ENCODE assay signal across 10 cellular contexts in the genomic region with DNA sequence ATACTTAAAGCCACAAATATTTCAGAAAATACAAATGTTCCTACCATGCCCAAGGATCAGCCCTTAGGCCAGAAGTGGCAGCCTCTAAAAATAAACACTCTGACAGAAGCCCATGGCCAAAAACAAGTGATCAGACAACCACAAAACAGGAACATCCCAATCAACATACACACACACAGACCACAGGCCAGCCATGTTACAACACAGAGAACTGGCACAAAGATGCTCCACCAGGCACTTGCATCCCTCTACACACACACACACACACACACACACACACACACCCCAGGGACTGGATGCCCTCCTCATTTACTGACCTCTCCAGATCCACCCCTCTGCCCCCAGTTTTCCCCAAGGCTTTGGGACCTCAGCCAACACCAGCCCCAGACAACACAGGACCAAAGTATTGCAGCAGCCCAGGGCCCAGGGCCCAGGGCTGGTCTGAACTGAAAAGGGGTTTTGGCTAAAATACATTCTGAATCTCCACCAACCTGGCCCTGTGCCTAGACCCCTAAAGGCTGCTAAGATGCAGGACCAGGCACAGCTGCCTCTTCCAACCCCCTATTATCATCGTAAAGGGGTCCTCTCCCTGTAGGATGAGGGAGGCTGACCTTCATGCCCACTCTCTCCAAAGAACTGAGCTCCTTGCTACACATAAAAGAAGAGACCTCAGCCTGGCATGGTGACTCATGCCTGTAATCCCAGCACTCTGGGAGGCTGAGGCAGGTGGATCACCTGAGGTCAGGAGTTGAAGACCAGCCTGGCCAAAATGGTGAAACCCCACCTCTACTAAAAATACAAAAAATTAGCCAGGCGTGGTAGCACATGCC.
DNase-seq lines count a peak whose midpoint lies in the region; ATAC-seq and TF ChIP-seq lines count a peak whose summit lies in the region.
"Had no signal": no experiment of that assay in that cellular context is flagged by ENCODE, and none has a peak within 500 bp of the region (broad histone marks: within the 10 kb centered on the region; RNA-seq: fewer than 3 reads in every experiment).

No MANE protein-coding gene starts in this region.

- H3K4me1 Mint-ChIP-seq in activated naive CD4-positive, alpha-beta T cell treated with anti-CD3 and anti-CD28 coated beads, Interleukin-2, amount 10 ng/mL, durations not matched to agents 7 days and 5 days = no peaks in the 10 kb centered on the region
- no peaks in the 10 kb centered on the region for H3K4me1 Mint-ChIP-seq in activated naive CD8-positive, alpha-beta T cell treated with anti-CD3 and anti-CD28 coated beads, Interleukin-2, amount 50 U/mL, for 24 hours
- no peaks in the 10 kb centered on the region for H3K4me1 Mint-ChIP-seq in activated T-helper 17 cell treated with anti-CD3 and anti-CD28 coated beads, Interleukin-2, amount 50 U/mL, for 72 hours

- peaks cover 0 to 100% (median 5%) of the 10 kb centered on the region in 11 experiments; a peak in 11 of 22 replicates for H4K20me1 ChIP-seq in BLaER1 treated with 17β-estradiol and CSF1 and Interleukin-3, amounts not matched to agents 10 nM and 100 nM

- peaks cover 21 to 53% (median 36%) of the 10 kb centered on the region in 10 experiments for H3K4me1 ChIP-seq in BLaER1 treated with 17β-estradiol and CSF1 and Interleukin-3, amounts not matched to agents 10 nM and 100 nM
- H3K4me1 ChIP-seq in SJSA1 (replicated peaks) (peaks cover 24% of the 10 kb centered on the region), psoas muscle (peaks cover 96% of the 10 kb centered on the region)

- peaks cover 0 to 70% (median 0%) of the 10 kb centered on the region in 11 experiments; a peak in 8 of 22 replicates for H3K27me3 ChIP-seq in BLaER1 treated with 17β-estradiol and CSF1 and Interleukin-3, amounts not matched to agents 10 nM and 100 nM
- H3K27me3 ChIP-seq in SJSA1 (replicated peaks) = no peaks in the 10 kb centered on the region
- H3K27me3 ChIP-seq in psoas muscle (ENCODE audit: insufficient read depth in 3 of 3, low read length in 2 of 3) = no peaks in the 10 kb centered on the region
- H3K27me3 ChIP-seq: Peyer's patch had no signal

- 38 to 58% (median 42%) methylated on average over 2 of the region's 2 CpGs for WGBS in psoas muscle, 3 donors

- TF ChIP-seq CTCF in foreskin fibroblast (IDR thresholded peaks at IDR 0.05; ENCODE audit: low read depth, low read length) = no peak
- no peak for TF ChIP-seq CTCF in psoas muscle (IDR thresholded peaks at IDR 0.05)

- H3K9me3 Mint-ChIP-seq in activated naive CD4-positive, alpha-beta T cell treated with anti-CD3 and anti-CD28 coated beads, Interleukin-2, amount 10 ng/mL, durations not matched to agents 7 days and 5 days = no peaks in the 10 kb centered on the region
- no peaks in the 10 kb centered on the region for H3K9me3 Mint-ChIP-seq in activated naive CD8-positive, alpha-beta T cell treated with anti-CD3 and anti-CD28 coated beads, Interleukin-2, amount 50 U/mL, for 24 hours
- no peaks in the 10 kb centered on the region for H3K9me3 Mint-ChIP-seq in activated T-helper 17 cell treated with anti-CD3 and anti-CD28 coated beads, Interleukin-2, amount 50 U/mL, for 72 hours

- no peak overlapping the region for H3K27ac Mint-ChIP-seq in activated naive CD4-positive, alpha-beta T cell treated with anti-CD3 and anti-CD28 coated beads, Interleukin-2, amount 10 ng/mL, durations not matched to agents 7 days and 5 days
- no peak overlapping the region for H3K27ac Mint-ChIP-seq in activated naive CD8-positive, alpha-beta T cell treated with anti-CD3 and anti-CD28 coated beads, Interleukin-2, amount 50 U/mL, for 24 hours
- no peak overlapping the region for H3K27ac Mint-ChIP-seq in activated T-helper 17 cell treated with anti-CD3 and anti-CD28 coated beads, Interleukin-2, amount 50 U/mL, for 72 hours

- no peak overlapping the region for H3K4me3 Mint-ChIP-seq in activated naive CD4-positive, alpha-beta T cell treated with anti-CD3 and anti-CD28 coated beads, Interleukin-2, amount 10 ng/mL, durations not matched to agents 7 days and 5 days
- H3K4me3 Mint-ChIP-seq in activated naive CD8-positive, alpha-beta T cell treated with anti-CD3 and anti-CD28 coated beads, Interleukin-2, amount 50 U/mL, for 24 hours = no peak overlapping the region
- H3K4me3 Mint-ChIP-seq in activated T-helper 17 cell treated with anti-CD3 and anti-CD28 coated beads, Interleukin-2, amount 50 U/mL, for 72 hours = no peak overlapping the region

- DNase-seq in SJSA1 (ENCODE audit: low read depth in 1 of 2, low spot score in 2 of 2) = peak; percentile 65 to 86
- DNase-seq in foreskin fibroblast = peak; percentile 46 to 62
- DNase-seq in psoas muscle = peak; percentile 63 to 73
- no peak for DNase-seq in activated naive CD4-positive, alpha-beta T cell treated with anti-CD3 and anti-CD28 coated beads, Interleukin-2, amount 10 ng/mL, durations not matched to agents 7 days and 5 days
- DNase-seq in activated naive CD8-positive, alpha-beta T cell treated with anti-CD3 and anti-CD28 coated beads, Interleukin-2, amount 50 U/mL, for 24 hours = no peak
- no peak for DNase-seq in occipital lobe (lab: John Stamatoyannopoulos, UW)
- DNase-seq: NCI-H1048, Peyer's patch had no signal

- H3K4me2 ChIP-seq in BLaER1 treated with 17β-estradiol and CSF1 and Interleukin-3, amounts not matched to agents 10 nM and 100 nM = peak overlapping the region; percentile 52 to 91 (median 74)

- intact Hi-C loops in psoas muscle (cut with DNase I) = no loop called here

- ATAC-seq in psoas muscle = peak; percentile 32 to 55 (median 46)
- ATAC-seq in activated naive CD8-positive, alpha-beta T cell treated with anti-CD3 and anti-CD28 coated beads, Interleukin-2, amount 50 U/mL, for 24 hours = no peak
- ATAC-seq in activated T-helper 17 cell treated with anti-CD3 and anti-CD28 coated beads, Interleukin-2, amount 50 U/mL, for 72 hours (replicated peaks) = no peak

- H3K27me3 Mint-ChIP-seq in activated naive CD4-positive, alpha-beta T cell treated with anti-CD3 and anti-CD28 coated beads, Interleukin-2, amount 10 ng/mL, durations not matched to agents 7 days and 5 days = peaks cover 18% of the 10 kb centered on the region
- peaks cover 2% of the 10 kb centered on the region for H3K27me3 Mint-ChIP-seq in activated naive CD8-positive, alpha-beta T cell treated with anti-CD3 and anti-CD28 coated beads, Interleukin-2, amount 50 U/mL, for 24 hours
- peaks cover 6% of the 10 kb centered on the region for H3K27me3 Mint-ChIP-seq in activated T-helper 17 cell treated with anti-CD3 and anti-CD28 coated beads, Interleukin-2, amount 50 U/mL, for 72 hours

- peak overlapping the region in 1 of 11 experiments; percentile 38; a peak in 2 of 22 replicates for H3K9ac ChIP-seq in BLaER1 treated with 17β-estradiol and CSF1 and Interleukin-3, amounts not matched to agents 10 nM and 100 nM

- H3K27ac ChIP-seq in BLaER1 treated with 17β-estradiol and CSF1 and Interleukin-3, amounts not matched to agents 10 nM and 100 nM = peak overlapping the region in 8 of 11 experiments; percentile 18 to 67 (median 34); a peak in 10 of 22 replicates
- H3K27ac ChIP-seq in SJSA1 (no peak overlapping the region), psoas muscle (peak overlapping the region; percentile 89)

- no peaks in the 10 kb centered on the region for H3K36me3 Mint-ChIP-seq in activated naive CD4-positive, alpha-beta T cell treated with anti-CD3 and anti-CD28 coated beads, Interleukin-2, amount 10 ng/mL, durations not matched to agents 7 days and 5 days
- H3K36me3 Mint-ChIP-seq in activated naive CD8-positive, alpha-beta T cell treated with anti-CD3 and anti-CD28 coated beads, Interleukin-2, amount 50 U/mL, for 24 hours (ENCODE audit: low read depth) = no peaks in the 10 kb centered on the region
- no peaks in the 10 kb centered on the region for H3K36me3 Mint-ChIP-seq in activated T-helper 17 cell treated with anti-CD3 and anti-CD28 coated beads, Interleukin-2, amount 50 U/mL, for 72 hours (ENCODE audit: low read depth)

- H3K9me3 ChIP-seq in BLaER1 treated with 17β-estradiol and CSF1 and Interleukin-3, amounts not matched to agents 10 nM and 100 nM (replicated peaks in 1 of 11) = peaks cover 0 to 8% (median 0%) of the 10 kb centered on the region in 11 experiments; a peak in 5 of 22 replicates
- H3K9me3 ChIP-seq in SJSA1 (replicated peaks) (no peaks in the 10 kb centered on the region; the same call in 1 of the 2 replicates), psoas muscle (no peaks in the 10 kb centered on the region)
- H3K9me3 ChIP-seq: Peyer's patch had no signal

- H3K36me3 ChIP-seq in BLaER1 treated with 17β-estradiol and CSF1 and Interleukin-3, amounts not matched to agents 10 nM and 100 nM = peaks cover 13 to 61% (median 43%) of the 10 kb centered on the region in 11 experiments; a peak in 21 of 22 replicates
- H3K36me3 ChIP-seq in SJSA1 (peaks cover 30% of the 10 kb centered on the region), psoas muscle (ENCODE audit: insufficient read depth in 1 of 2, low read depth in 1 of 2) (peaks cover 0 to 72% of the 10 kb centered on the region in 2 donors)

- CTCF ChIA-PET in activated naive CD4-positive, alpha-beta T cell treated with anti-CD3 and anti-CD28 coated beads, Interleukin-2, amount 10 ng/mL, durations not matched to agents 7 days and 5 days (lab: Charles Lee) = interaction anchor here (1.1 kb wide), 1 partner anchor 66 kb away, joined by 3 read pairs; no protein-coding TSS in a partner anchor

- H3K4me3 ChIP-seq in BLaER1 treated with 17β-estradiol and CSF1 and Interleukin-3, amounts not matched to agents 10 nM and 100 nM = no peak overlapping the region
- H3K4me3 ChIP-seq in SJSA1 = no peak overlapping the region
- H3K4me3 ChIP-seq in foreskin fibroblast (ENCODE audit: low read depth in 1 of 2, low read length in 2 of 2) = no peak overlapping the region
- H3K4me3 ChIP-seq in psoas muscle = peak overlapping the region; percentile 66
- H3K4me3 ChIP-seq: Peyer's patch had no signal

Comparison
In these comparisons a context has a peak if more than half of its experiments do, and no peak if none do; other contexts are left out.
1. DNase-seq: peak in SJSA1 (2 of 2), foreskin fibroblast (2 of 2) and psoas muscle (2 of 2); none in activated naive CD4-positive, alpha-beta T cell treated with anti-CD3 and anti-CD28 coated beads, Interleukin-2, amount 10 ng/mL, durations not matched to agents 7 days and 5 days (single experiment), activated naive CD8-positive, alpha-beta T cell treated with anti-CD3 and anti-CD28 coated beads, Interleukin-2, amount 50 U/mL, for 24 hours (single experiment) and occipital lobe (single experiment).
2. ATAC-seq: peak in psoas muscle (4 of 4); none in activated naive CD8-positive, alpha-beta T cell treated with anti-CD3 and anti-CD28 coated beads, Interleukin-2, amount 50 U/mL, for 24 hours (single experiment) and activated T-helper 17 cell treated with anti-CD3 and anti-CD28 coated beads, Interleukin-2, amount 50 U/mL, for 72 hours (single experiment).